8 cellular contexts compared by ENCODE assay signal in the genomic region with DNA sequence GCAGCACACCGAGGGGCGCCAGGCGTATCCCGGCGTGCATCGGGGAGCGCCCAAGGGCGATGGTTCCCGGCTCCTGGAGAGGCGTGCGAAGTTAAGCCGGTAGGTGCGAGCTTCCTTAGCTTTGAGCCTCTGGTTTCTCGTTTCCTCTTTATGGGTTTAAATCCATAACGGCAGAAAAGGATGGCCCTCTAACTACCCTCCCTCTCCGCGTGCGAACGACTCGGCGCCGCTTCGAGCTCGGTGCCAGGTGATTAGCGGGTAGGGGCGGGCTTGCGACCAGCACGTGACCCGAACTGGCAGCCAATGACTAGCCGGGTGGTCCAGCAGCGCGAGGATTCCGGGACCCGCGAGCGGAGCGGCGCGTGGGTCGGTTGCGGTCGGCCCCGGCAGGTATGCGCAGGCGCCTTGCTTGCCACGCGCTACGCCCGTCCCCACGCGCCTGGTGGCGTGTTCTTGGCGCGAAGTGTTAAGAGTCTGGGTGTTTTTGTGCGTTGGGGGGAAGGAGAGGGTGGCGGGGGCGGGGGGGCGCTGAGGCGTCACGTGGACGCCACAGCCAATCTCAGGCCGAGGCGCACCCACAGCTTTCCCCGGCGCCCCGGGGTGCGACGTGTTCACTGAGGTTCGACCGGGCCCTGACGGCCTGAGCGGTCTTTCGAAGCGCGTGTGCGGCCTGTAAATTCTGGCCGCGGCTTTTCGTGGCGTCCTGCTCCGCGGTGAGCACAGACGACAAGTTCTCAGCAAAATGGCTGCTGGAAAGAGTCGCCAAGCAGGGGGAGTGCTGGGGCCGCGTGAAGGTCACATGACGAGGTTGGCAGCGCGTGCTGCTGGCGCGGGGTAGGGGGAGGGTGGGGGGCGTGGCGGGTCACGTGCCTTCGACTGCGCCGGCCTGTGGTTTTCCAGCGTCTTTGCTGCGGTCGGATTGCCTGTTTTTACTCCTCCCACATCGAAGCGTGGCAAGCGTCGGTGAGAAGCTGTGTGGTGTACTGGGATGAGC. TPM values are rescaled to one million over a fixed set of nuclear protein-coding genes. Genes with fewer than 3 reads are reported as not detected.
DNase-seq lines count a peak whose midpoint lies in the region; ATAC-seq and TF ChIP-seq lines count a peak whose summit lies in the region.

No MANE protein-coding gene starts in this region.

- TF ChIP-seq CTCF in GM13976 (IDR thresholded peaks at IDR 0.05; ENCODE audit: borderline replicate concordance, control extremely low read depth, extremely low read depth, insufficient read depth, missing control alignments) (no peak), osteocyte (IDR thresholded peaks at IDR 0.05) (no peak), suprapubic skin (IDR thresholded peaks at IDR 0.05) (no peak)

- peaks cover 7% of the 10 kb centered on the region for H3K27me3 Mint-ChIP-seq in activated naive CD8-positive, alpha-beta T cell treated with anti-CD3 and anti-CD28 coated beads, Interleukin-2, amount 50 U/mL, for 24 hours
- H3K27me3 Mint-ChIP-seq in osteocyte (ENCODE audit: unreplicated experiment): no peaks in the 10 kb centered on the region

- H3K9me3 Mint-ChIP-seq in activated naive CD8-positive, alpha-beta T cell treated with anti-CD3 and anti-CD28 coated beads, Interleukin-2, amount 50 U/mL, for 24 hours: peaks cover 7% of the 10 kb centered on the region
- peaks cover 8% of the 10 kb centered on the region for H3K9me3 Mint-ChIP-seq in osteocyte (ENCODE audit: unreplicated experiment)

- H3K4me1 Mint-ChIP-seq in activated naive CD8-positive, alpha-beta T cell treated with anti-CD3 and anti-CD28 coated beads, Interleukin-2, amount 50 U/mL, for 24 hours: peaks cover 22% of the 10 kb centered on the region
- peaks cover 13% of the 10 kb centered on the region for H3K4me1 Mint-ChIP-seq in osteocyte (ENCODE audit: unreplicated experiment)

- H3K36me3 Mint-ChIP-seq in activated naive CD8-positive, alpha-beta T cell treated with anti-CD3 and anti-CD28 coated beads, Interleukin-2, amount 50 U/mL, for 24 hours (ENCODE audit: low read depth): no peaks in the 10 kb centered on the region
- peaks cover 2% of the 10 kb centered on the region for H3K36me3 Mint-ChIP-seq in osteocyte (ENCODE audit: unreplicated experiment)

- no peaks in the 10 kb centered on the region for H3K27me3 ChIP-seq in suprapubic skin

- intact Hi-C loops in Right ventricle myocardium superior (cut with DNase I): loop anchor here (5.0 kb wide), 1 partner anchor 41 kb away; a partner anchor contains a TSS

- peak; percentile 88 for ATAC-seq in activated naive CD8-positive, alpha-beta T cell treated with anti-CD3 and anti-CD28 coated beads, Interleukin-2, amount 50 U/mL, for 24 hours
- ATAC-seq in Right ventricle myocardium superior (ENCODE audit: poor library complexity) (peak; percentile 91), GM19324 (IDR thresholded peaks at IDR 0.05; ENCODE audit: low FRiP score, unreplicated experiment) (no peak)

- H3K4me3 Mint-ChIP-seq in activated naive CD8-positive, alpha-beta T cell treated with anti-CD3 and anti-CD28 coated beads, Interleukin-2, amount 50 U/mL, for 24 hours: peak overlapping the region; percentile 76
- H3K4me3 Mint-ChIP-seq in osteocyte (ENCODE audit: unreplicated experiment): peak overlapping the region; percentile 87

- peak overlapping the region; percentile 69 for H3K27ac Mint-ChIP-seq in activated naive CD8-positive, alpha-beta T cell treated with anti-CD3 and anti-CD28 coated beads, Interleukin-2, amount 50 U/mL, for 24 hours
- H3K27ac Mint-ChIP-seq in osteocyte (ENCODE audit: unreplicated experiment): peak overlapping the region; percentile 95

- no peaks in the 10 kb centered on the region for H3K9me3 ChIP-seq in suprapubic skin

- in situ Hi-C loops in GM13976 (cut with MboI; ENCODE audit: low sequenced_read_pairs, unreplicated experiment): no loop called here

- TF ChIP-seq POLR2A in suprapubic skin (IDR thresholded peaks at IDR 0.05): no peak

- H3K4me3 ChIP-seq in suprapubic skin: peak overlapping the region; percentile 48

- peaks cover 20% of the 10 kb centered on the region for H3K4me1 ChIP-seq in suprapubic skin

- WGBS in suprapubic skin: 9% methylated on average over 37 of the region's 104 CpGs

- no peak for TF ChIP-seq EP300 in suprapubic skin (IDR thresholded peaks at IDR 0.05)

- no peaks in the 10 kb centered on the region for H3K36me3 ChIP-seq in suprapubic skin

- DNase-seq in GM13976 (ENCODE audit: low spot score): peak; percentile 87
- DNase-seq in NCI-H1048 (lab: John Stamatoyannopoulos, UW): peak; percentile 44
- DNase-seq in T follicular helper cell (ENCODE audit: low read depth): peak; percentile 56
- peak; percentile 79 for DNase-seq in activated naive CD8-positive, alpha-beta T cell treated with anti-CD3 and anti-CD28 coated beads, Interleukin-2, amount 50 U/mL, for 24 hours
- peak; percentile 86 for DNase-seq in Right ventricle myocardium superior
- peak; percentile 95 for DNase-seq in osteocyte (ENCODE audit: extremely low spot score, unreplicated experiment)
- peak; percentile 89 for DNase-seq in suprapubic skin (ENCODE audit: low spot score in 2 of 2)

- H3K27ac ChIP-seq in suprapubic skin: peak overlapping the region; percentile 80

RNA-seq across cellular contexts. Expression of a gene that starts 38.7 kb away (rescaled TPM):
- total RNA-seq in Right ventricle myocardium superior: 25.0 TPM
- 47.2 and 50.1 TPM in 2 replicates for total RNA-seq in osteocyte
- 10 to 100 TPM; 21.0 to 44.7 (median 38.3) TPM for total RNA-seq in suprapubic skin

Comparison
In these comparisons a context has a peak if more than half of its experiments do, and no peak if none do; other contexts are left out.
1. DNase-seq: peak in every context shown above with its lines; median percentile 95 in osteocyte; 89 in suprapubic skin; 87 in GM13976; 86 in Right ventricle myocardium superior; 79 in activated naive CD8-positive, alpha-beta T cell treated with anti-CD3 and anti-CD28 coated beads, Interleukin-2, amount 50 U/mL, for 24 hours; 56 in T follicular helper cell; 44 in NCI-H1048.